1 cellular context compared by ENCODE assay signal in the genomic region with DNA sequence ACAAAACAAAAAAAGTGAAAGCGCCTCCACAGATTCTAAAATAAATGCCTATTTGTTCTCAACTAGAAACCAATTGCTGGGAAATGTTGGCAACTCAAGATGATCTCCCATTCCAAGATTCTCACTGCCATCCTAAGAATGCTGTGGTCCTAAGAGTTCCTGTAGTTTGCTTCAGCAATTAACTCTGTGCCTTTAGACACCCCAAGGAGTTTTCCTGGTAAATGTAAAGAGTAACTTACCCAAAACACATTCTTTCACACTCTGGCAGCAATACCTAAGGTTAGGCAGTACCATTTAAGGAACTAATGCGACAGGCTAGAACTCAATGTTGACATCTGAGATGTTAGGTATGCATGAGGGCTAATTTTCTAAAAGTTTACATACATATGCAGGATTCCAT.
TF ChIP-seq lines count a peak whose summit lies in the region.

No MANE protein-coding gene starts in this region.

TF ChIP-seq in K562, 482 proteins besides CTCF, POLR2A, EP300 and RAD21:
- TF ChIP-seq, protein P1, sequence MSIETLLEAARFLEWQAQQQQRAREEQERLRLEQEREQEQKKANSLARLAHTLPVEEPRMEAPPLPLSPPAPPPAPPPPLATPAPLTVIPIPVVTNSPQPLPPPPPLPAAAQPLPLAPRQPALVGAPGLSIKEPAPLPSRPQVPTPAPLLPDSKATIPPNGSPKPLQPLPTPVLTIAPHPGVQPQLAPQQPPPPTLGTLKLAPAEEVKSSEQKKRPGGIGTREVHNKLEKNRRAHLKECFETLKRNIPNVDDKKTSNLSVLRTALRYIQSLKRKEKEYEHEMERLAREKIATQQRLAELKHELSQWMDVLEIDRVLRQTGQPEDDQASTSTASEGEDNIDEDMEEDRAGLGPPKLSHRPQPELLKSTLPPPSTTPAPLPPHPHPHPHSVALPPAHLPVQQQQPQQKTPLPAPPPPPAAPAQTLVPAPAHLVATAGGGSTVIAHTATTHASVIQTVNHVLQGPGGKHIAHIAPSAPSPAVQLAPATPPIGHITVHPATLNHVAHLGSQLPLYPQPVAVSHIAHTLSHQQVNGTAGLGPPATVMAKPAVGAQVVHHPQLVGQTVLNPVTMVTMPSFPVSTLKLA (conservative IDR thresholded peaks at IDR 0.05) = no peak
- TF ChIP-seq, protein P2, sequence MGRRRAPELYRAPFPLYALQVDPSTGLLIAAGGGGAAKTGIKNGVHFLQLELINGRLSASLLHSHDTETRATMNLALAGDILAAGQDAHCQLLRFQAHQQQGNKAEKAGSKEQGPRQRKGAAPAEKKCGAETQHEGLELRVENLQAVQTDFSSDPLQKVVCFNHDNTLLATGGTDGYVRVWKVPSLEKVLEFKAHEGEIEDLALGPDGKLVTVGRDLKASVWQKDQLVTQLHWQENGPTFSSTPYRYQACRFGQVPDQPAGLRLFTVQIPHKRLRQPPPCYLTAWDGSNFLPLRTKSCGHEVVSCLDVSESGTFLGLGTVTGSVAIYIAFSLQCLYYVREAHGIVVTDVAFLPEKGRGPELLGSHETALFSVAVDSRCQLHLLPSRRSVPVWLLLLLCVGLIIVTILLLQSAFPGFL (CRISPR knock-in tag; IDR thresholded peaks at IDR 0.05) = no peak
- TF ChIP-seq, protein P3, sequence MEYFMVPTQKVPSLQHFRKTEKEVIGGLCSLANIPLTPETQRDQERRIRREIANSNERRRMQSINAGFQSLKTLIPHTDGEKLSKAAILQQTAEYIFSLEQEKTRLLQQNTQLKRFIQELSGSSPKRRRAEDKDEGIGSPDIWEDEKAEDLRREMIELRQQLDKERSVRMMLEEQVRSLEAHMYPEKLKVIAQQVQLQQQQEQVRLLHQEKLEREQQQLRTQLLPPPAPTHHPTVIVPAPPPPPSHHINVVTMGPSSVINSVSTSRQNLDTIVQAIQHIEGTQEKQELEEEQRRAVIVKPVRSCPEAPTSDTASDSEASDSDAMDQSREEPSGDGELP (CRISPR knock-in tag; IDR thresholded peaks at IDR 0.05; ENCODE audit: borderline replicate concordance) = no peak
- TF ChIP-seq, protein P4, sequence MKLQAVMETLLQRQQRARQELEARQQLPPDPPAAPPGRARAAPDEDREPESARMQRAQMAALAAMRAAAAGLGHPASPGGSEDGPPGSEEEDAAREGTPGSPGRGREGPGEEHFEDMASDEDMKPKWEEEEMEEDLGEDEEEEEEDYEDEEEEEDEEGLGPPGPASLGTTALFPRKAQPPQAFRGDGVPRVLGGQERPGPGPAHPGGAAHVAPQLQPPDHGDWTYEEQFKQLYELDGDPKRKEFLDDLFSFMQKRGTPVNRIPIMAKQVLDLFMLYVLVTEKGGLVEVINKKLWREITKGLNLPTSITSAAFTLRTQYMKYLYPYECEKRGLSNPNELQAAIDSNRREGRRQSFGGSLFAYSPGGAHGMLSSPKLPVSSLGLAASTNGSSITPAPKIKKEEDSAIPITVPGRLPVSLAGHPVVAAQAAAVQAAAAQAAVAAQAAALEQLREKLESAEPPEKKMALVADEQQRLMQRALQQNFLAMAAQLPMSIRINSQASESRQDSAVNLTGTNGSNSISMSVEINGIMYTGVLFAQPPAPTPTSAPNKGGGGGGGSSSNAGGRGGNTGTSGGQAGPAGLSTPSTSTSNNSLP (IDR thresholded peaks at IDR 0.05; ENCODE audit: borderline replicate concordance, low read depth, low read length) = no peak
- no peak for TF ChIP-seq COPS2 (conservative IDR thresholded peaks at IDR 0.05)
- TF ChIP-seq ZNF175 (CRISPR knock-in tag; IDR thresholded peaks at IDR 0.05; ENCODE audit: low read depth) = no peak
- no peak for TF ChIP-seq TCF7L2 (IDR thresholded peaks at IDR 0.05; ENCODE audit: low read depth, low read length)
- no peak for TF ChIP-seq FIP1L1 (IDR thresholded peaks at IDR 0.05; ENCODE audit: low read depth, low read length, poor library complexity, severe bottlenecking)
- TF ChIP-seq CBX1 (IDR thresholded peaks at IDR 0.05; ENCODE audit: low read depth) = no peak
- no peak for TF ChIP-seq HDAC3 (IDR thresholded peaks at IDR 0.05; ENCODE audit: borderline replicate concordance, partially characterized antibody)
